8 cellular contexts compared by ENCODE assay signal in genomic region chr7:20238754-20239324, GRCh38. TPM values are rescaled to one million over a fixed set of nuclear protein-coding genes. Genes with fewer than 3 reads are reported as not detected.
DNase-seq lines count a peak whose midpoint lies in the region; ATAC-seq and FAIRE-seq lines count a peak whose summit lies in the region.

No MANE protein-coding gene starts in this region.

- H3K36me3 ChIP-seq in small intestine (ENCODE audit: control insufficient read depth in 2 of 2, insufficient read depth in 2 of 2, low read length in 2 of 2) = no peaks in the 10 kb centered on the region

- peak; percentile 23 for FAIRE-seq in small intestine (lab: Jason Lieb, UNC)

- ATAC-seq in HG02938 (IDR thresholded peaks at IDR 0.05; ENCODE audit: unreplicated experiment) = peak; percentile 93

- 24 to 55% (median 27%) methylated on average over 7 of the region's 7 CpGs for WGBS in small intestine, 3 donors

- H3K4me1 ChIP-seq in small intestine (ENCODE audit: control insufficient read depth in 2 of 2, insufficient read depth in 1 of 2, low read depth in 1 of 2, low read length in 1 of 2) = peaks cover 0 to 26% of the 10 kb centered on the region in 2 donors

- no peaks in the 10 kb centered on the region for H3K27me3 ChIP-seq in small intestine (ENCODE audit: control insufficient read depth in 2 of 2, insufficient read depth in 2 of 2, low read length in 2 of 2)

- peak; percentile 21 for DNase-seq in activated CD4-positive, alpha-beta T cell treated with anti-CD3 and anti-CD28 coated beads for 48 hours
- no peak for DNase-seq in activated CD4-positive, alpha-beta T cell treated with anti-CD3 and anti-CD28 coated beads for 4 hours
- peak; percentile 77 for DNase-seq in RPMI7951 (ENCODE audit: low read depth)
- peak; percentile 63 for DNase-seq in small intestine
- no peak for DNase-seq in HCEC 1CT
- no peak for DNase-seq in NCI-H2171 (lab: John Stamatoyannopoulos, UW)
- no peak for DNase-seq in NCI-H748 (lab: John Stamatoyannopoulos, UW; ENCODE audit: unreplicated experiment)

- H3K9me3 ChIP-seq in small intestine (ENCODE audit: control insufficient read depth, low read depth) = no peaks in the 10 kb centered on the region

- H3K4me3 ChIP-seq in small intestine (ENCODE audit: low read depth in 1 of 2, low read length in 2 of 2) = no peak overlapping the region

- H3K27ac ChIP-seq in small intestine (ENCODE audit: low read depth in 1 of 2, low read length in 1 of 2) = peak overlapping the region; percentile 32 to 69

RNA-seq across cellular contexts. Expression of gene MACC1, which starts 21.7 kb away (rescaled TPM):
- total RNA-seq in RPMI7951 (2014; rRNA removed; shearing (Covaris generic)) = 0.24 and 0.39 TPM in 2 replicates
- polyA plus RNA-seq in small intestine = 1 to 10 TPM; 3.5 to 8.7 (median 5.9) TPM

Comparison
In these comparisons a context has a peak if more than half of its experiments do, and no peak if none do; other contexts are left out.
1. DNase-seq: peak in activated CD4-positive, alpha-beta T cell treated with anti-CD3 and anti-CD28 coated beads for 48 hours (single experiment), RPMI7951 (single experiment) and small intestine (single experiment); none in activated CD4-positive, alpha-beta T cell treated with anti-CD3 and anti-CD28 coated beads for 4 hours (0 of 2), HCEC 1CT (single experiment), NCI-H2171 (single experiment) and NCI-H748 (single experiment).